Comparison of ENCODE assay signal across 30 cellular contexts in the genomic region with DNA sequence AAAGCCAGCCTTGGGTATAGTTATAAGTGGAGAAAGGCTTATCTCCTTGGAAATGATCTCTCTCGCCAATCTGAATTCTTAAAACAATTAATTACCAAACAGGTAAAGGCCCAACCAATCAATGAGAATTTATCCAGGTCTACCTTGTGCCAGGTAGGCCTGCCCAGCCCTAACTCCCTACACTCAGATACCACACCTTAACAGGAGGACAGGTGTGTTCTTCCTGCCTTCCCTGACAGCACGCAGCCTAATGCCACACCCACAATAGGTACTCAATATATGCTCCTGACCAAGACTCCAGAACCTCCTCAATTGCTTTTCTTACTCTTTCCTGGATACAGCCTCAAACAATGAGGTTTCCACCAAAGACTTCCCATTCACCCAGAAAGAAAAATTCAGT. TPM values are rescaled to one million over a fixed set of nuclear protein-coding genes. Genes with fewer than 3 reads are reported as not detected.
"Had no signal": no experiment of that assay in that cellular context is flagged by ENCODE, and none has a peak within 500 bp of the region (broad histone marks: within the 10 kb centered on the region; RNA-seq: fewer than 3 reads in every experiment).

No MANE protein-coding gene starts in this region.

- H3K36me3 ChIP-seq: heart left ventricle, left ventricle myocardium inferior, ovary, prostate gland, sigmoid colon, tibial nerve, uterus had no signal

- H3K9me3 Mint-ChIP-seq: immature natural killer cell; natural killer cell; nephron progenitor cell; stimulated activated memory B cell treated with anti-CD40 and anti-IgM and Interleukin-4, amounts not matched to agents 10 μg/mL and 1 μg/mL and 100 μg/mL, for 72 hours; stimulated activated naive CD8-positive, alpha-beta T cell treated with anti-CD3 and anti-CD28 coated beads, Interleukin-15, amount 100 ng/mL, for 72 hours; type B pancreatic cell had no signal

- H3K27ac Mint-ChIP-seq: immature natural killer cell; naive B cell; natural killer cell; nephron progenitor cell; stimulated activated memory B cell treated with anti-CD40 and anti-IgM and Interleukin-4, amounts not matched to agents 10 μg/mL and 1 μg/mL and 100 μg/mL, for 72 hours; stimulated activated naive CD8-positive, alpha-beta T cell treated with anti-CD3 and anti-CD28 coated beads, Interleukin-15, amount 100 ng/mL, for 72 hours; type B pancreatic cell had no signal

- H3K4me1 Mint-ChIP-seq: immature natural killer cell; naive B cell; natural killer cell; stimulated activated memory B cell treated with anti-CD40 and anti-IgM and Interleukin-4, amounts not matched to agents 10 μg/mL and 1 μg/mL and 100 μg/mL, for 72 hours; stimulated activated naive CD8-positive, alpha-beta T cell treated with anti-CD3 and anti-CD28 coated beads, Interleukin-15, amount 100 ng/mL, for 72 hours had no signal

- H3K4me3 Mint-ChIP-seq: immature natural killer cell; naive B cell; natural killer cell; stimulated activated memory B cell treated with anti-CD40 and anti-IgM and Interleukin-4, amounts not matched to agents 10 μg/mL and 1 μg/mL and 100 μg/mL, for 72 hours; stimulated activated naive CD8-positive, alpha-beta T cell treated with anti-CD3 and anti-CD28 coated beads, Interleukin-15, amount 100 ng/mL, for 72 hours; type B pancreatic cell had no signal

- H3K4me1 ChIP-seq: left ventricle myocardium inferior, prostate gland, sigmoid colon, uterus had no signal

- FAIRE-seq: islet of Langerhans, kidney had no signal

- H3K9me3 ChIP-seq: heart left ventricle, left ventricle myocardium inferior, ovary, prostate gland, sigmoid colon, tibial nerve, uterus had no signal

- H3K27me3 ChIP-seq: heart left ventricle, ovary, sigmoid colon, tibial nerve, uterus had no signal

- DNase-seq: heart left ventricle; hypothalamus; immature natural killer cell; kidney; left ventricle myocardium inferior; mesendoderm; midbrain; naive B cell; natural killer cell; nephron progenitor cell; ovary; posterior cingulate gyrus; retina; right cardiac atrium; sigmoid colon; stimulated activated CD4-positive, alpha-beta T cell treated with anti-CD3 and anti-CD28 coated beads, Interleukin-1b, Interleukin-23, amount 100 ng/mL, for 48 hours; stimulated activated CD4-positive, alpha-beta T cell treated with anti-CD3 and anti-CD28 coated beads, Interleukin-2, amount 100 ng/mL, for 48 hours; stimulated activated CD4-positive, alpha-beta T cell treated with anti-CD3 and anti-CD28 coated beads, Interleukin-4, amount 100 ng/mL, for 4 hours; stimulated activated CD8-positive, alpha-beta memory T cell treated with anti-CD3 and anti-CD28 coated beads, Interleukin-4, amount 100 ng/mL, for 48 hours; stimulated activated naive CD4-positive, alpha-beta T cell treated with Interleukin-2 at 50 U/mL for 16 hours; stimulated activated naive CD8-positive, alpha-beta T cell treated with anti-CD3 and anti-CD28 coated beads, Interleukin-15, amount 100 ng/mL, for 72 hours; substantia nigra; uterus had no signal

- H3K4me3 ChIP-seq: heart left ventricle, left ventricle myocardium inferior, lung, ovary, prostate gland, sigmoid colon, smooth muscle cell, tibial nerve, uterus had no signal

- ATAC-seq: heart left ventricle; natural killer cell; stimulated activated memory B cell treated with anti-CD40 and anti-IgM and Interleukin-4, amounts not matched to agents 10 μg/mL and 1 μg/mL and 100 μg/mL, for 72 hours; stimulated activated naive CD8-positive, alpha-beta T cell treated with anti-CD3 and anti-CD28 coated beads, Interleukin-15, amount 100 ng/mL, for 72 hours had no signal

- H3K4me2 ChIP-seq: smooth muscle cell had no signal

- H3K27ac ChIP-seq: heart left ventricle, left ventricle myocardium inferior, ovary, prostate gland, sigmoid colon, tibial nerve, uterus had no signal

- H3K36me3 Mint-ChIP-seq: immature natural killer cell; naive B cell; natural killer cell; stimulated activated memory B cell treated with anti-CD40 and anti-IgM and Interleukin-4, amounts not matched to agents 10 μg/mL and 1 μg/mL and 100 μg/mL, for 72 hours; type B pancreatic cell had no signal

RNA-seq across cellular contexts. Expression of gene TRABD2B, which starts 25.8 kb away (rescaled TPM):
- total RNA-seq: natural killer cell had no signal
- polyA plus RNA-seq: immature natural killer cell had no signal
